In the genomic region with DNA sequence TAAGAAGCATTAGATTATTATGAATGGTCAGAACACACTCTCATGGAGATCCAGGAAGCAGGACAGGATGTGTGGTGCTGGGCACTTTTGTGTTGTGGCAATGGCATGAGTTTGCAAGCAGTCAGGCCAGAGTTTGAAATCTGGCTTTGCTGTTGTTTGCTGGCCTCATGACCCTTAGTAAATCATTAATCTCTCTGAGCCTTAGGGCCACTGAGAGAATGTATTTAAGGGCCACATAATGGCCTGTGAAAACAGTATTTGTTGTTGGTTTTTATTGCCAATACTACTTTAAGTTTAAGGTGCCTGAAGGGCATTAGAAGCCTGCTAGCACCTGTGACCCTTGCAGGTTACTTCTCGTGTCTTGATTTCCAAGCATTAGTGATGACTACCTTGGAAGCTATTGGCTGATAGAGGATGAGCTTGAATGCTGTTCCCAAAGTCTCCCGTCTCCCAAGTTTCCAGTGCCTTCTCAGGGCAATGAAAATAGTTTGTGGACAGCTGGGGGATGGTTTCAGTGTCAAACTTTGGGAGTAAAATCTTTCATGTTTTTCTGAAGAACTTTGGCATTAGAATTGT, we compare ENCODE assay signal across 1 cellular context.
TF ChIP-seq lines count a peak whose summit lies in the region.

No MANE protein-coding gene starts in this region.

TF ChIP-seq in liver, 16 proteins besides CTCF, POLR2A, EP300 and RAD21 (continued from another document):
- TF ChIP-seq, protein P1, sequence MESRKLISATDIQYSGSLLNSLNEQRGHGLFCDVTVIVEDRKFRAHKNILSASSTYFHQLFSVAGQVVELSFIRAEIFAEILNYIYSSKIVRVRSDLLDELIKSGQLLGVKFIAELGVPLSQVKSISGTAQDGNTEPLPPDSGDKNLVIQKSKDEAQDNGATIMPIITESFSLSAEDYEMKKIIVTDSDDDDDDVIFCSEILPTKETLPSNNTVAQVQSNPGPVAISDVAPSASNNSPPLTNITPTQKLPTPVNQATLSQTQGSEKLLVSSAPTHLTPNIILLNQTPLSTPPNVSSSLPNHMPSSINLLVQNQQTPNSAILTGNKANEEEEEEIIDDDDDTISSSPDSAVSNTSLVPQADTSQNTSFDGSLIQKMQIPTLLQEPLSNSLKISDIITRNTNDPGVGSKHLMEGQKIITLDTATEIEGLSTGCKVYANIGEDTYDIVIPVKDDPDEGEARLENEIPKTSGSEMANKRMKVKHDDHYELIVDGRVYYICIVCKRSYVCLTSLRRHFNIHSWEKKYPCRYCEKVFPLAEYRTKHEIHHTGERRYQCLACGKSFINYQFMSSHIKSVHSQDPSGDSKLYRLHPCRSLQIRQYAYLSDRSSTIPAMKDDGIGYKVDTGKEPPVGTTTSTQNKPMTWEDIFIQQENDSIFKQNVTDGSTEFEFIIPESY (IDR thresholded peaks at IDR 0.05) = peak; percentile 67
- TF ChIP-seq JUND (IDR thresholded peaks at IDR 0.05) (peak in 1 of 2 donors; percentile 45), RXRA (IDR thresholded peaks at IDR 0.05) (peak; percentile 76 to 86), MAX (IDR thresholded peaks at IDR 0.05) (peak; percentile 72), SP1 (IDR thresholded peaks at IDR 0.05) (peak; percentile 77), HNF4A (conservative IDR thresholded peaks at IDR 0.05) (peak; percentile 67 to 82), HNF4G (IDR thresholded peaks at IDR 0.05) (no peak)
- TF ChIP-seq, protein P2, sequence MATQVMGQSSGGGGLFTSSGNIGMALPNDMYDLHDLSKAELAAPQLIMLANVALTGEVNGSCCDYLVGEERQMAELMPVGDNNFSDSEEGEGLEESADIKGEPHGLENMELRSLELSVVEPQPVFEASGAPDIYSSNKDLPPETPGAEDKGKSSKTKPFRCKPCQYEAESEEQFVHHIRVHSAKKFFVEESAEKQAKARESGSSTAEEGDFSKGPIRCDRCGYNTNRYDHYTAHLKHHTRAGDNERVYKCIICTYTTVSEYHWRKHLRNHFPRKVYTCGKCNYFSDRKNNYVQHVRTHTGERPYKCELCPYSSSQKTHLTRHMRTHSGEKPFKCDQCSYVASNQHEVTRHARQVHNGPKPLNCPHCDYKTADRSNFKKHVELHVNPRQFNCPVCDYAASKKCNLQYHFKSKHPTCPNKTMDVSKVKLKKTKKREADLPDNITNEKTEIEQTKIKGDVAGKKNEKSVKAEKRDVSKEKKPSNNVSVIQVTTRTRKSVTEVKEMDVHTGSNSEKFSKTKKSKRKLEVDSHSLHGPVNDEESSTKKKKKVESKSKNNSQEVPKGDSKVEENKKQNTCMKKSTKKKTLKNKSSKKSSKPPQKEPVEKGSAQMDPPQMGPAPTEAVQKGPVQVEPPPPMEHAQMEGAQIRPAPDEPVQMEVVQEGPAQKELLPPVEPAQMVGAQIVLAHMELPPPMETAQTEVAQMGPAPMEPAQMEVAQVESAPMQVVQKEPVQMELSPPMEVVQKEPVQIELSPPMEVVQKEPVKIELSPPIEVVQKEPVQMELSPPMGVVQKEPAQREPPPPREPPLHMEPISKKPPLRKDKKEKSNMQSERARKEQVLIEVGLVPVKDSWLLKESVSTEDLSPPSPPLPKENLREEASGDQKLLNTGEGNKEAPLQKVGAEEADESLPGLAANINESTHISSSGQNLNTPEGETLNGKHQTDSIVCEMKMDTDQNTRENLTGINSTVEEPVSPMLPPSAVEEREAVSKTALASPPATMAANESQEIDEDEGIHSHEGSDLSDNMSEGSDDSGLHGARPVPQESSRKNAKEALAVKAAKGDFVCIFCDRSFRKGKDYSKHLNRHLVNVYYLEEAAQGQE (IDR thresholded peaks at IDR 0.05) = peak; percentile 80
- TF ChIP-seq, protein P3, sequence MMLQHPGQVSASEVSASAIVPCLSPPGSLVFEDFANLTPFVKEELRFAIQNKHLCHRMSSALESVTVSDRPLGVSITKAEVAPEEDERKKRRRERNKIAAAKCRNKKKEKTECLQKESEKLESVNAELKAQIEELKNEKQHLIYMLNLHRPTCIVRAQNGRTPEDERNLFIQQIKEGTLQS (IDR thresholded peaks at IDR 0.05) = no peak
TF ChIP-seq in liver: peak in this region for 13.
